Comparison of ENCODE assay signal across 22 cellular contexts in genomic region chr15:41341519-41341918, GRCh38. TPM values are rescaled to one million over a fixed set of nuclear protein-coding genes. Genes with fewer than 3 reads are reported as not detected.
DNase-seq lines count a peak whose midpoint lies in the region; ATAC-seq, FAIRE-seq and TF ChIP-seq lines count a peak whose summit lies in the region.
"Had no signal": no experiment of that assay in that cellular context is flagged by ENCODE, and none has a peak within 500 bp of the region (broad histone marks: within the 10 kb centered on the region; RNA-seq: fewer than 3 reads in every experiment).

No MANE protein-coding gene starts in this region.

- CTCF ChIA-PET in activated CD4-positive, alpha-beta T cell treated with anti-CD3 and anti-CD28 coated beads, Interleukin-2, amount 10 ng/mL, durations not matched to agents 7 days and 5 days (lab: Charles Lee) = interaction anchor here (0.5 kb wide), 1 partner anchor 193 kb away, joined by 3 read pairs; no protein-coding TSS in a partner anchor

- H3K36me3 ChIP-seq in Loucy (ENCODE audit: insufficient read depth, low read length) (peaks cover 74% of the 10 kb centered on the region), astrocyte (ENCODE audit: insufficient read depth, low read length) (peaks cover 12% of the 10 kb centered on the region), osteoblast (ENCODE audit: insufficient read depth, low read length) (peaks cover 23% of the 10 kb centered on the region)

- H2AFZ ChIP-seq in Loucy (ENCODE audit: low read length) (no peak overlapping the region), astrocyte (ENCODE audit: low read depth, low read length) (peak overlapping the region; percentile 15), osteoblast (ENCODE audit: low read length) (peak overlapping the region; percentile 30)

- no peak for FAIRE-seq in astrocyte (lab: Jason Lieb, UNC)
- FAIRE-seq: A204.1 had no signal

- peak overlapping the region; percentile 14 for H3K27ac Mint-ChIP-seq in activated CD4-positive, alpha-beta T cell treated with anti-CD3 and anti-CD28 coated beads, Interleukin-2, amount 10 ng/mL, durations not matched to agents 7 days and 5 days
- H3K27ac Mint-ChIP-seq in astrocyte (ENCODE audit: unreplicated experiment) = no peak overlapping the region
- no peak overlapping the region for H3K27ac Mint-ChIP-seq in glutamatergic neuron (ENCODE audit: unreplicated experiment)
- H3K27ac Mint-ChIP-seq: CD4-positive, alpha-beta T cell had no signal

- ATAC-seq in GM18502 (IDR thresholded peaks at IDR 0.05; ENCODE audit: poor library complexity, unreplicated experiment) (no peak), GM19452 (IDR thresholded peaks at IDR 0.05; ENCODE audit: unreplicated experiment) (no peak)

- H3K27me3 Mint-ChIP-seq in activated CD4-positive, alpha-beta T cell treated with anti-CD3 and anti-CD28 coated beads, Interleukin-2, amount 10 ng/mL, durations not matched to agents 7 days and 5 days = no peaks in the 10 kb centered on the region
- H3K27me3 Mint-ChIP-seq in astrocyte (ENCODE audit: low read depth, unreplicated experiment) (no peaks in the 10 kb centered on the region), glutamatergic neuron (ENCODE audit: unreplicated experiment) (peaks cover 4% of the 10 kb centered on the region)
- H3K27me3 Mint-ChIP-seq: CD4-positive, alpha-beta T cell had no signal

- peaks cover 96% of the 10 kb centered on the region for H3K79me2 ChIP-seq in Loucy (ENCODE audit: insufficient read depth, low read length)
- H3K79me2 ChIP-seq in astrocyte (ENCODE audit: insufficient read depth, low read length) = peaks cover 70% of the 10 kb centered on the region
- H3K79me2 ChIP-seq in osteoblast (ENCODE audit: insufficient read depth, low read length) = peaks cover 73% of the 10 kb centered on the region

- H3K27ac ChIP-seq in astrocyte (ENCODE audit: low read depth, low read length) (no peak overlapping the region), osteoblast (ENCODE audit: low read depth, low read length) (no peak overlapping the region)
- H3K27ac ChIP-seq: HL-60 had no signal

- H3K4me1 ChIP-seq in Loucy (ENCODE audit: insufficient read depth, low read length, poor library complexity, severe bottlenecking) (peaks cover 46% of the 10 kb centered on the region), astrocyte (ENCODE audit: insufficient read depth, low read length) (peaks cover 4% of the 10 kb centered on the region), osteoblast (ENCODE audit: insufficient read depth, low read length) (no peaks in the 10 kb centered on the region)
- H3K4me1 ChIP-seq: BE2C had no signal

- H3K4me3 ChIP-seq in Loucy (ENCODE audit: low read length, poor library complexity, severe bottlenecking) = peak overlapping the region; percentile 18
- H3K4me3 ChIP-seq in astrocyte (ENCODE audit: insufficient read depth, low read depth, low read length) = no peak overlapping the region
- H3K4me3 ChIP-seq in osteoblast (ENCODE audit: insufficient read depth, low read length) = no peak overlapping the region

- H3K36me3 Mint-ChIP-seq in activated CD4-positive, alpha-beta T cell treated with anti-CD3 and anti-CD28 coated beads, Interleukin-2, amount 10 ng/mL, durations not matched to agents 7 days and 5 days (ENCODE audit: low read depth) = peaks cover 76% of the 10 kb centered on the region
- H3K36me3 Mint-ChIP-seq in astrocyte (ENCODE audit: low read depth, unreplicated experiment) (peaks cover 2% of the 10 kb centered on the region), glutamatergic neuron (ENCODE audit: unreplicated experiment) (no peaks in the 10 kb centered on the region)

- H3K4me3 Mint-ChIP-seq in activated CD4-positive, alpha-beta T cell treated with anti-CD3 and anti-CD28 coated beads, Interleukin-2, amount 10 ng/mL, durations not matched to agents 7 days and 5 days = no peak overlapping the region
- H3K4me3 Mint-ChIP-seq in astrocyte (ENCODE audit: unreplicated experiment) (no peak overlapping the region), glutamatergic neuron (ENCODE audit: unreplicated experiment) (no peak overlapping the region)
- H3K4me3 Mint-ChIP-seq: CD4-positive, alpha-beta T cell had no signal

- H3K4me1 Mint-ChIP-seq in activated CD4-positive, alpha-beta T cell treated with anti-CD3 and anti-CD28 coated beads, Interleukin-2, amount 10 ng/mL, durations not matched to agents 7 days and 5 days = peaks cover 44% of the 10 kb centered on the region
- H3K4me1 Mint-ChIP-seq in astrocyte (ENCODE audit: low read depth, unreplicated experiment) (peaks cover 2% of the 10 kb centered on the region), glutamatergic neuron (ENCODE audit: low read depth, unreplicated experiment) (no peaks in the 10 kb centered on the region)

- H3K9ac ChIP-seq in Loucy (ENCODE audit: low read depth, low read length, poor library complexity, severe bottlenecking) = no peak overlapping the region
- H3K9ac ChIP-seq in astrocyte (ENCODE audit: low read length) = no peak overlapping the region
- H3K9ac ChIP-seq: SK-N-SH had no signal

- no peaks in the 10 kb centered on the region for H3K9me3 ChIP-seq in Loucy (ENCODE audit: insufficient read depth, low read depth, low read length)
- H3K9me3 ChIP-seq in astrocyte (ENCODE audit: insufficient read depth, low read depth, low read length) = no peaks in the 10 kb centered on the region
- H3K9me3 ChIP-seq in osteoblast (ENCODE audit: low read depth, low read length) = no peaks in the 10 kb centered on the region
- H3K9me3 ChIP-seq: BE2C, SK-N-SH had no signal

- TF ChIP-seq CTCF in Loucy (conservative IDR thresholded peaks at IDR 0.05; ENCODE audit: low read length) = no peak
- no peak for TF ChIP-seq CTCF in astrocyte (IDR thresholded peaks at IDR 0.05; ENCODE audit: insufficient read depth, low read depth, low read length)
- TF ChIP-seq CTCF in osteoblast (IDR thresholded peaks at IDR 0.05; ENCODE audit: extremely low read depth, low read depth, low read length) = no peak
- TF ChIP-seq CTCF in glutamatergic neuron (IDR thresholded peaks at IDR 0.05; ENCODE audit: partially characterized antibody, unreplicated experiment) = no peak

- DNase-seq in activated CD4-positive, alpha-beta T cell treated with anti-CD3 and anti-CD28 coated beads, Interleukin-2, amount 10 ng/mL, durations not matched to agents 7 days and 5 days = no peak
- DNase-seq in activated CD4-positive, alpha-beta T cell treated with anti-CD3 and anti-CD28 coated beads for 48 hours = no peak
- DNase-seq in astrocyte (ENCODE audit: low read depth) (no peak), osteoblast (ENCODE audit: insufficient read length, low spot score, missing footprints) (no peak), glutamatergic neuron (no peak)
- DNase-seq: BE2C; CD4-positive, alpha-beta T cell; DMS153; EL; H7; Kasumi-1; NCI-H1092 treated with DMSO at 0.1 percent for 48 hours; NCI-H2081 treated with DMSO at 0.1 percent for 48 hours; NCI-H748 treated with DMSO at 0.1 percent for 48 hours; NK-92 treated with Interleukin-12 subunit alpha and Interleukin-12 subunit beta, amount 100 ng/mL, for 24 hours; SHP77; SK-N-SH had no signal

- H3K9me3 Mint-ChIP-seq in activated CD4-positive, alpha-beta T cell treated with anti-CD3 and anti-CD28 coated beads, Interleukin-2, amount 10 ng/mL, durations not matched to agents 7 days and 5 days = no peaks in the 10 kb centered on the region
- H3K9me3 Mint-ChIP-seq in astrocyte (ENCODE audit: unreplicated experiment) (no peaks in the 10 kb centered on the region), glutamatergic neuron (ENCODE audit: unreplicated experiment) (peaks cover 1% of the 10 kb centered on the region)
- H3K9me3 Mint-ChIP-seq: CD4-positive, alpha-beta T cell had no signal

- no peaks in the 10 kb centered on the region for H3F3A ChIP-seq in Loucy (ENCODE audit: low read depth)

- H3K9me2 ChIP-seq in Loucy (replicated peaks; ENCODE audit: low read depth, low read length) = no peaks in the 10 kb centered on the region
- H3K9me2 ChIP-seq: SK-N-SH had no signal

- H4K20me1 ChIP-seq in Loucy (ENCODE audit: insufficient read depth, low read length, poor library complexity, severe bottlenecking) = peaks cover 43% of the 10 kb centered on the region
- no peaks in the 10 kb centered on the region for H4K20me1 ChIP-seq in astrocyte (ENCODE audit: insufficient read depth, low read length)
- peaks cover 2% of the 10 kb centered on the region for H4K20me1 ChIP-seq in osteoblast (ENCODE audit: insufficient read depth, low read length)

- POLR2A ChIA-PET in activated CD4-positive, alpha-beta T cell treated with anti-CD3 and anti-CD28 coated beads, Interleukin-2, amount 10 ng/mL, durations not matched to agents 7 days and 5 days (lab: Charles Lee) = no interaction called here

- H3K27me3 ChIP-seq in Loucy (ENCODE audit: insufficient read depth, low read length, poor library complexity, severe bottlenecking) = no peaks in the 10 kb centered on the region
- no peaks in the 10 kb centered on the region for H3K27me3 ChIP-seq in astrocyte (ENCODE audit: insufficient read depth, low read length)
- H3K27me3 ChIP-seq in osteoblast (ENCODE audit: insufficient read depth, low read length) = no peaks in the 10 kb centered on the region
- H3K27me3 ChIP-seq: BE2C had no signal

- H3K4me2 ChIP-seq in Loucy (ENCODE audit: low read depth, low read length, poor library complexity, severe bottlenecking) = peak overlapping the region; percentile 80
- H3K4me2 ChIP-seq in astrocyte (ENCODE audit: low read length) = peak overlapping the region; percentile 14
- no peak overlapping the region for H3K4me2 ChIP-seq in osteoblast (ENCODE audit: insufficient read depth, low read length)
- H3K4me2 ChIP-seq: SK-N-SH had no signal

RNA-seq across cellular contexts. Expression of gene NUSAP1, which starts 8.8 kb away (rescaled TPM):
- 100 to 1,000 TPM; 310 to 336 TPM for total RNA-seq in activated CD4-positive, alpha-beta T cell treated with anti-CD3 and anti-CD28 coated beads, Interleukin-2, amount 10 ng/mL, durations not matched to agents 7 days and 5 days
- total RNA-seq in astrocyte = 6.5 and 7.7 TPM in 2 replicates
- total RNA-seq in osteoblast = 10.9 and 14.1 TPM in 2 replicates
- total RNA-seq in glutamatergic neuron (ENCODE audit: unreplicated experiment) = 19.3 TPM

RNA-seq across cellular contexts. Expression of gene OIP5, which starts 9.1 kb away (rescaled TPM):
- total RNA-seq in activated CD4-positive, alpha-beta T cell treated with anti-CD3 and anti-CD28 coated beads, Interleukin-2, amount 10 ng/mL, durations not matched to agents 7 days and 5 days = 10 to 100 TPM; 18.9 to 21.9 TPM
- total RNA-seq in astrocyte = 1.2 and 1.7 TPM in 2 replicates
- 0.72 and 0.88 TPM in 2 replicates for total RNA-seq in osteoblast
- 1.5 TPM for total RNA-seq in glutamatergic neuron (ENCODE audit: unreplicated experiment)

Comparison
In these comparisons a context has a peak if more than half of its experiments do, and no peak if none do; other contexts are left out.
1. RNA of gene NUSAP1, which starts 8.8 kb away (total RNA-seq): 310 to 336 TPM in activated CD4-positive, alpha-beta T cell treated with anti-CD3 and anti-CD28 coated beads, Interleukin-2, amount 10 ng/mL, durations not matched to agents 7 days and 5 days; 19.3 TPM in glutamatergic neuron (single experiment), 10.9 to 14.1 TPM in osteoblast and 6.5 to 7.7 TPM in astrocyte; every median in the first group is over 10 times any median in the second.